Comparison of ENCODE assay signal across 8 cellular contexts in genomic region chr13:75635101-75635620, GRCh38. TPM values are rescaled to one million over a fixed set of nuclear protein-coding genes. Genes with fewer than 3 reads are reported as not detected.
DNase-seq lines count a peak whose midpoint lies in the region; ATAC-seq, FAIRE-seq and TF ChIP-seq lines count a peak whose summit lies in the region.

No MANE protein-coding gene starts in this region.

- peak overlapping the region; percentile 60 for H3K4me3 Mint-ChIP-seq in stimulated activated naive CD8-positive, alpha-beta T cell treated with anti-CD3 and anti-CD28 coated beads, Interleukin-15, Interleukin-2, amounts not matched to agents 100 ng/mL and 50 ng/mL, for 24 hours
- H3K4me3 Mint-ChIP-seq in type B pancreatic cell: peak overlapping the region; percentile 79

- H3K9me3 ChIP-seq in kidney (ENCODE audit: control insufficient read depth in 1 of 2, low read length in 2 of 2): no peaks in the 10 kb centered on the region

- ATAC-seq in stimulated activated naive CD8-positive, alpha-beta T cell treated with anti-CD3 and anti-CD28 coated beads, Interleukin-15, Interleukin-2, amounts not matched to agents 100 U/mL and 50 U/mL, for 24 hours: no peak
- ATAC-seq in GM18909 (IDR thresholded peaks at IDR 0.05; ENCODE audit: poor library complexity, unreplicated experiment) (no peak), HG03521 (IDR thresholded peaks at IDR 0.05; ENCODE audit: unreplicated experiment) (no peak)

- no peak for TF ChIP-seq CTCF in astrocyte of the spinal cord (IDR thresholded peaks at IDR 0.05; ENCODE audit: low read depth, low read length)
- no peak for TF ChIP-seq CTCF in kidney (IDR thresholded peaks at IDR 0.05; ENCODE audit: borderline replicate concordance, extremely low read depth, insufficient read depth)
- no peak for TF ChIP-seq CTCF in type B pancreatic cell (conservative IDR thresholded peaks at IDR 0.05)

- FAIRE-seq in kidney (lab: Jason Lieb, UNC) (no peak), GM19239 (lab: Jason Lieb, UNC) (no peak)

- no peak overlapping the region for H3K27ac Mint-ChIP-seq in stimulated activated naive CD8-positive, alpha-beta T cell treated with anti-CD3 and anti-CD28 coated beads, Interleukin-15, Interleukin-2, amounts not matched to agents 100 ng/mL and 50 ng/mL, for 24 hours
- H3K27ac Mint-ChIP-seq in type B pancreatic cell: no peak overlapping the region

- H3K27me3 Mint-ChIP-seq in stimulated activated naive CD8-positive, alpha-beta T cell treated with anti-CD3 and anti-CD28 coated beads, Interleukin-15, Interleukin-2, amounts not matched to agents 100 ng/mL and 50 ng/mL, for 24 hours: peaks cover 22% of the 10 kb centered on the region
- H3K27me3 Mint-ChIP-seq in type B pancreatic cell: peaks cover 32% of the 10 kb centered on the region

- peaks cover 17% of the 10 kb centered on the region for H3K4me1 Mint-ChIP-seq in stimulated activated naive CD8-positive, alpha-beta T cell treated with anti-CD3 and anti-CD28 coated beads, Interleukin-15, Interleukin-2, amounts not matched to agents 100 ng/mL and 50 ng/mL, for 24 hours (ENCODE audit: low read depth)
- peaks cover 17% of the 10 kb centered on the region for H3K4me1 Mint-ChIP-seq in type B pancreatic cell (ENCODE audit: unreplicated experiment)

- in situ Hi-C loops in astrocyte of the spinal cord (cut with HindIII; ENCODE audit: low sequenced_read_pairs): no loop called here

- intact Hi-C loops in kidney (cut with DNase I): no loop called here

- no peaks in the 10 kb centered on the region for H3K36me3 Mint-ChIP-seq in stimulated activated naive CD8-positive, alpha-beta T cell treated with anti-CD3 and anti-CD28 coated beads, Interleukin-15, Interleukin-2, amounts not matched to agents 100 ng/mL and 50 ng/mL, for 24 hours (ENCODE audit: low read depth)
- H3K36me3 Mint-ChIP-seq in type B pancreatic cell: no peaks in the 10 kb centered on the region

- H3K9me3 Mint-ChIP-seq in stimulated activated naive CD8-positive, alpha-beta T cell treated with anti-CD3 and anti-CD28 coated beads, Interleukin-15, Interleukin-2, amounts not matched to agents 100 ng/mL and 50 ng/mL, for 24 hours: no peaks in the 10 kb centered on the region
- H3K9me3 Mint-ChIP-seq in type B pancreatic cell: no peaks in the 10 kb centered on the region

- no peak for DNase-seq in stimulated activated naive CD8-positive, alpha-beta T cell treated with anti-CD3 and anti-CD28 coated beads, Interleukin-15, Interleukin-2, amounts not matched to agents 100 U/mL and 50 U/mL, for 24 hours
- DNase-seq in astrocyte of the spinal cord (ENCODE audit: low read depth, low spot score) (peak; percentile 48), kidney (no peak), type B pancreatic cell (ENCODE audit: extremely low spot score, unreplicated experiment) (no peak), GM19239 (ENCODE audit: insufficient read length, low spot score) (no peak)

- H3K27ac ChIP-seq in kidney (ENCODE audit: low read depth in 2 of 2, low read length in 2 of 2): peak overlapping the region; percentile 67 to 93

- H3K9ac ChIP-seq in kidney (ENCODE audit: low read length in 2 of 2): peak overlapping the region in 1 of 2 donors; percentile 43

- H3K4me3 ChIP-seq in astrocyte of the spinal cord (ENCODE audit: low read depth, low read length) (peak overlapping the region; percentile 94), kidney (ENCODE audit: low read length in 2 of 2) (peak overlapping the region; percentile 42 to 88)

- no peaks in the 10 kb centered on the region for H3K36me3 ChIP-seq in kidney (ENCODE audit: control insufficient read depth in 1 of 2, insufficient read depth in 2 of 2, low read length in 2 of 2)

- peaks cover 2 to 7% of the 10 kb centered on the region in 2 donors for H3K4me1 ChIP-seq in kidney (ENCODE audit: control insufficient read depth in 1 of 2, insufficient read depth in 1 of 2, low read depth in 1 of 2, low read length in 2 of 2)

RNA-seq across cellular contexts. Expression of gene LMO7, which starts 1.0 kb away (rescaled TPM):
- total RNA-seq in kidney (138 TPM), type B pancreatic cell (ENCODE audit: low replicate concordance) (73.3 and 253 TPM in 2 replicates)
- polyA plus RNA-seq in kidney (ENCODE audit: insufficient read depth, low read depth, low replicate concordance): 44.0 TPM
